ENCODE assay signal across 8 cellular contexts in genomic region chr19:47445937-47446402, GRCh38. TPM values are rescaled to one million over a fixed set of nuclear protein-coding genes. Genes with fewer than 3 reads are reported as not detected.
A peak's percentile ranks its signal among the peaks of the same experiment; 100 is the strongest.
DNase-seq lines count a peak whose midpoint lies in the region; ATAC-seq, FAIRE-seq and TF ChIP-seq lines count a peak whose summit lies in the region.

No MANE protein-coding gene starts in this region.

- H3K4me2 ChIP-seq in A549 (peak overlapping the region; percentile 91), SK-N-SH (peak overlapping the region; percentile 67)

- peak overlapping the region; percentile 31 for H3K27ac Mint-ChIP-seq in activated naive CD8-positive, alpha-beta T cell treated with anti-CD3 and anti-CD28 coated beads, Interleukin-2, amount 50 U/mL, for 24 hours
- H3K27ac Mint-ChIP-seq in stimulated activated naive CD8-positive, alpha-beta T cell treated with anti-CD3 and anti-CD28 coated beads, Interleukin-15, Interleukin-2, amounts not matched to agents 100 ng/mL and 50 ng/mL, for 24 hours = no peak overlapping the region

- 0 out of 2 replicates have a peak, but pooled peaks cover 3% of the 10 kb centered on the region for H4K20me1 ChIP-seq in SK-N-SH (ENCODE audit: insufficient read depth)

- no peak for TF ChIP-seq POLR2A in A549 (IDR thresholded peaks at IDR 0.05; ENCODE audit: low read length)

- TF ChIP-seq EP300 in A549 (IDR thresholded peaks at IDR 0.05) = no peak
- no peak for TF ChIP-seq EP300 in SK-N-SH (IDR thresholded peaks at IDR 0.05; ENCODE audit: borderline replicate concordance in 1 of 2, low read depth in 1 of 2, low read length in 1 of 2)

- H3K4me3 ChIP-seq in A549 (peak overlapping the region; percentile 27; the same call in 2 of the 3 replicates), SK-N-SH (ENCODE audit: low read depth in 2 of 2, low read length in 1 of 2) (peak overlapping the region in 1 of 2 experiments; percentile 43; a peak in 2 of 4 replicates), lower lobe of right lung (peak overlapping the region; percentile 6)

- no peaks in the 10 kb centered on the region for H3K9me2 ChIP-seq in SK-N-SH

- H3K4me1 Mint-ChIP-seq in activated naive CD8-positive, alpha-beta T cell treated with anti-CD3 and anti-CD28 coated beads, Interleukin-2, amount 50 U/mL, for 24 hours = peaks cover 43% of the 10 kb centered on the region
- peaks cover 43% of the 10 kb centered on the region for H3K4me1 Mint-ChIP-seq in stimulated activated naive CD8-positive, alpha-beta T cell treated with anti-CD3 and anti-CD28 coated beads, Interleukin-15, Interleukin-2, amounts not matched to agents 100 ng/mL and 50 ng/mL, for 24 hours (ENCODE audit: low read depth)

- peaks cover 78% of the 10 kb centered on the region for H3K27me3 Mint-ChIP-seq in activated naive CD8-positive, alpha-beta T cell treated with anti-CD3 and anti-CD28 coated beads, Interleukin-2, amount 50 U/mL, for 24 hours
- peaks cover 76% of the 10 kb centered on the region for H3K27me3 Mint-ChIP-seq in stimulated activated naive CD8-positive, alpha-beta T cell treated with anti-CD3 and anti-CD28 coated beads, Interleukin-15, Interleukin-2, amounts not matched to agents 100 ng/mL and 50 ng/mL, for 24 hours

- H3K79me2 ChIP-seq in SK-N-SH (ENCODE audit: insufficient read depth) = no peaks in the 10 kb centered on the region

- POLR2A ChIA-PET in A549 (lab: Yijun Ruan, JAX) = no interaction called here
- POLR2A ChIA-PET in HEK293T (lab: Yijun Ruan, JAX) = interaction anchor here (1.7 to 1.9 kb wide), 2 partner anchors 9 to 38 kb away, joined by 4 to 6 read pairs; partner anchors contain the start of gene KPTN
- POLR2A ChIA-PET in SK-N-SH (lab: Yijun Ruan, JAX) = interaction anchor here (0.5 to 1.5 kb wide), 3 partner anchors 9 to 312 kb away, joined by 3 to 7 read pairs (median 4); no protein-coding TSS in a partner anchor

- CTCF ChIA-PET in A549 (lab: Yijun Ruan, JAX) (interaction anchor here (1.0 to 28.3 kb wide), 7 partner anchors 10 to 260 kb away, joined by 4 to 901 read pairs (median 16); partner anchors contain the start of genes EHD2, KPTN and NAPA), HEK293T (lab: Yijun Ruan, JAX) (interaction anchor here (1.0 to 1.5 kb wide), 2 partner anchors 18 to 38 kb away, joined by 4 to 5 read pairs; partner anchors contain the start of gene KPTN), SK-N-SH (lab: Yijun Ruan, JAX) (interaction anchor here (1.0 to 8.4 kb wide), 8 partner anchors 11 to 267 kb away, joined by 4 to 80 read pairs (median 10); partner anchors contain the start of genes EHD2 and KPTN)

- H3F3A ChIP-seq in SK-N-SH (replicated peaks; ENCODE audit: insufficient read depth) = peaks cover 4% of the 10 kb centered on the region

- H3K4me1 ChIP-seq in A549 = peaks cover 26% of the 10 kb centered on the region
- H3K4me1 ChIP-seq in SK-N-SH (ENCODE audit: control insufficient read depth in 1 of 2, insufficient read depth in 2 of 2, low read depth in 1 of 2, low read length in 1 of 2) = peaks cover 0 to 9% of the 10 kb centered on the region in 2 experiments; a peak in 2 of 4 replicates
- H3K4me1 ChIP-seq in lower lobe of right lung = peaks cover 22% of the 10 kb centered on the region

- no peaks in the 10 kb centered on the region for H3K9me3 Mint-ChIP-seq in activated naive CD8-positive, alpha-beta T cell treated with anti-CD3 and anti-CD28 coated beads, Interleukin-2, amount 50 U/mL, for 24 hours
- no peaks in the 10 kb centered on the region for H3K9me3 Mint-ChIP-seq in stimulated activated naive CD8-positive, alpha-beta T cell treated with anti-CD3 and anti-CD28 coated beads, Interleukin-15, Interleukin-2, amounts not matched to agents 100 ng/mL and 50 ng/mL, for 24 hours

- WGBS in A549 (ENCODE audit: missing lambda C conversion rate) = 9% methylated on average over 21 of the region's 22 CpGs
- WGBS in SK-N-SH (ENCODE audit: low lambda C conversion rate) = 2% methylated on average over 21 of the region's 22 CpGs

- H3K9me3 ChIP-seq in A549 = no peaks in the 10 kb centered on the region
- H3K9me3 ChIP-seq in SK-N-SH = no peaks in the 10 kb centered on the region
- no peaks in the 10 kb centered on the region for H3K9me3 ChIP-seq in lower lobe of right lung

- no peak overlapping the region for H3K9ac ChIP-seq in SK-N-SH

- H3K36me3 ChIP-seq in SK-N-SH (replicated peaks in 1 of 2; ENCODE audit: control insufficient read depth in 1 of 2, insufficient read depth in 2 of 2, low read length in 1 of 2) (no peaks in the 10 kb centered on the region), lower lobe of right lung (no peaks in the 10 kb centered on the region)

- no peak for TF ChIP-seq CTCF in A549 (IDR thresholded peaks at IDR 0.05)
- no peak for TF ChIP-seq CTCF in SK-N-SH (IDR thresholded peaks at IDR 0.05)
- TF ChIP-seq CTCF in lower lobe of right lung (IDR thresholded peaks at IDR 0.05) = no peak

- H3K27me3 ChIP-seq in SK-N-SH (ENCODE audit: insufficient read depth) (no peaks in the 10 kb centered on the region; the same call in 1 of the 2 replicates), lower lobe of right lung (ENCODE audit: low read depth) (peaks cover 84% of the 10 kb centered on the region)

- H3K27ac ChIP-seq in A549 (peak overlapping the region in 1 of 2 experiments; percentile 9; a peak in 1 of 6 replicates), SK-N-SH (ENCODE audit: low read depth in 2 of 2, low read length in 1 of 2) (no peak overlapping the region; a peak in 1 of 4 replicates), lower lobe of right lung (no peak overlapping the region)

- no peaks in the 10 kb centered on the region for H3K36me3 Mint-ChIP-seq in activated naive CD8-positive, alpha-beta T cell treated with anti-CD3 and anti-CD28 coated beads, Interleukin-2, amount 50 U/mL, for 24 hours (ENCODE audit: low read depth)
- H3K36me3 Mint-ChIP-seq in stimulated activated naive CD8-positive, alpha-beta T cell treated with anti-CD3 and anti-CD28 coated beads, Interleukin-15, Interleukin-2, amounts not matched to agents 100 ng/mL and 50 ng/mL, for 24 hours (ENCODE audit: low read depth) = no peaks in the 10 kb centered on the region

- no peak for TF ChIP-seq RAD21 in A549 (conservative IDR thresholded peaks at IDR 0.05 in 1 of 2, IDR thresholded peaks at IDR 0.05 in 1 of 2)
- no peak for TF ChIP-seq RAD21 in SK-N-SH (IDR thresholded peaks at IDR 0.05; ENCODE audit: low read length)

- H3K4me3 Mint-ChIP-seq in activated naive CD8-positive, alpha-beta T cell treated with anti-CD3 and anti-CD28 coated beads, Interleukin-2, amount 50 U/mL, for 24 hours = no peak overlapping the region
- peak overlapping the region; percentile 51 for H3K4me3 Mint-ChIP-seq in stimulated activated naive CD8-positive, alpha-beta T cell treated with anti-CD3 and anti-CD28 coated beads, Interleukin-15, Interleukin-2, amounts not matched to agents 100 ng/mL and 50 ng/mL, for 24 hours

- peak in 1 of 2 experiments; percentile 59 for DNase-seq in A549 (ENCODE audit: low read depth in 1 of 2, low spot score in 1 of 2)
- peak; percentile 42 for DNase-seq in HEK293T (ENCODE audit: extremely low spot score)
- DNase-seq in SK-N-SH = peak; percentile 89
- DNase-seq in activated naive CD8-positive, alpha-beta T cell treated with anti-CD3 and anti-CD28 coated beads, Interleukin-2, amount 50 U/mL, for 24 hours = peak; percentile 39
- DNase-seq in lower lobe of right lung = peak; percentile 62
- DNase-seq in globus pallidus (ENCODE audit: low spot score) = no peak
- DNase-seq in NCI-H187 treated with DMSO at 0.1 percent for 48 hours (lab: John Stamatoyannopoulos, UW) = no peak

- H2AFZ ChIP-seq in SK-N-SH (ENCODE audit: low read depth) = peak overlapping the region; percentile 76; the same call in 1 of the 2 replicates

- ATAC-seq in A549 = peak; percentile 39 to 43
- ATAC-seq in activated naive CD8-positive, alpha-beta T cell treated with anti-CD3 and anti-CD28 coated beads, Interleukin-2, amount 50 U/mL, for 24 hours = no peak
- ATAC-seq in lower lobe of right lung = peak; percentile 50 to 69

- intact Hi-C loops in lower lobe of right lung (cut with DNase I) = loop anchor here (10.0 kb wide), 1 partner anchor 239 kb away; no protein-coding TSS in a partner anchor

- no peak for FAIRE-seq in A549 (lab: Jason Lieb, UNC)

TF ChIP-seq in A549, 52 proteins besides CTCF, POLR2A, EP300 and RAD21 (continues in another document):
- no peak for TF ChIP-seq FOXS1 (CRISPR knock-in tag; IDR thresholded peaks at IDR 0.05)
- no peak for TF ChIP-seq KDM5A (IDR thresholded peaks at IDR 0.05)

TF ChIP-seq in HEK293T, 16 proteins besides CTCF, POLR2A, EP300 and RAD21 (continues in another document):
- TF ChIP-seq CTBP1 (IDR thresholded peaks at IDR 0.05; ENCODE audit: borderline replicate concordance) = no peak

RNA-seq across cellular contexts. Expression of gene SLC8A2, which starts 25.7 kb away (rescaled TPM):
- polyA plus RNA-seq in A549 (2011; rRNA removed) (0.12 and 0.35 TPM in 2 replicates), A549 (2017; fragmentation: RNase III; extraction: RNeasy Plus Mini Kit Qiagen cat#74134 plus additional on column Dnase treatment) (0.15 to 0.30 TPM (median 0.17 TPM) in 3 replicates), SK-N-SH (2012; rRNA removed) (0.29 and 0.58 TPM in 2 replicates)
- polyA plus RNA-seq in A549 (2012; cell fraction: cytosol; rRNA removed) = 0.09 and 0.23 TPM in 2 replicates
- 0.23 and 0.70 TPM in 2 replicates for polyA plus RNA-seq in A549 (2012; cell fraction: nucleus; rRNA removed)
- polyA minus RNA-seq in A549 (2011; rRNA and poly(A)+ RNA removed) = 1.8 and 2.3 TPM in 2 replicates
- 0.26 and 0.45 TPM in 2 replicates for polyA plus RNA-seq in SK-N-SH (2012; cell fraction: cytosol; rRNA removed)
- polyA plus RNA-seq in SK-N-SH (2012; cell fraction: nucleus; rRNA removed) = 0.56 and 0.79 TPM in 2 replicates
- 0.27 TPM for total RNA-seq in lower lobe of right lung

RNA-seq across cellular contexts. Expression of gene MEIS3, which starts 26.6 kb away (rescaled TPM):
- polyA plus RNA-seq in A549 (2011; rRNA removed) (16.5 and 19.2 TPM in 2 replicates), A549 (2017; fragmentation: RNase III; extraction: RNeasy Plus Mini Kit Qiagen cat#74134 plus additional on column Dnase treatment) (21.8 to 31.4 TPM (median 27.1 TPM) in 3 replicates), SK-N-SH (2012; rRNA removed) (61.0 and 69.8 TPM in 2 replicates)
- polyA plus RNA-seq in A549 (2012; cell fraction: cytosol; rRNA removed) = 18.7 and 23.4 TPM in 2 replicates
- 44.0 and 54.8 TPM in 2 replicates for polyA plus RNA-seq in A549 (2012; cell fraction: nucleus; rRNA removed)
- polyA minus RNA-seq in A549 (2011; rRNA and poly(A)+ RNA removed) = 26.1 and 39.1 TPM in 2 replicates
- polyA plus RNA-seq in SK-N-SH (2012; cell fraction: cytosol; rRNA removed) = 34.6 and 50.3 TPM in 2 replicates
- polyA plus RNA-seq in SK-N-SH (2012; cell fraction: nucleus; rRNA removed) = 160 and 191 TPM in 2 replicates
- total RNA-seq in lower lobe of right lung = 5.3 TPM

RNA-seq across cellular contexts. Expression of gene KPTN, which starts 38.0 kb away (rescaled TPM):
- 10.6 and 12.5 TPM in 2 replicates for polyA plus RNA-seq in A549 (2011; rRNA removed)
- polyA plus RNA-seq in A549 (2012; cell fraction: cytosol; rRNA removed) = 26.3 and 28.7 TPM in 2 replicates
- polyA plus RNA-seq in A549 (2012; cell fraction: nucleus; rRNA removed) = 62.7 and 66.3 TPM in 2 replicates
- polyA plus RNA-seq in A549 (2017; fragmentation: RNase III; extraction: RNeasy Plus Mini Kit Qiagen cat#74134 plus additional on column Dnase treatment) = 20.6 to 22.1 TPM (median 20.8 TPM) in 3 replicates
- 13.7 and 15.6 TPM in 2 replicates for polyA minus RNA-seq in A549 (2011; rRNA and poly(A)+ RNA removed)
- polyA plus RNA-seq in SK-N-SH (2012; rRNA removed) = 15.8 and 17.7 TPM in 2 replicates
- polyA plus RNA-seq in SK-N-SH (2012; cell fraction: cytosol; rRNA removed) = 6.3 and 8.9 TPM in 2 replicates
- 64.6 and 79.2 TPM in 2 replicates for polyA plus RNA-seq in SK-N-SH (2012; cell fraction: nucleus; rRNA removed)
- total RNA-seq in lower lobe of right lung = 14.5 TPM

Comparison
In these comparisons a context has a peak if more than half of its experiments do, and no peak if none do; other contexts are left out.
1. DNase-seq: peak in HEK293T (single experiment), SK-N-SH (single experiment), activated naive CD8-positive, alpha-beta T cell treated with anti-CD3 and anti-CD28 coated beads, Interleukin-2, amount 50 U/mL, for 24 hours (single experiment) and lower lobe of right lung (single experiment); none in globus pallidus (single experiment) and NCI-H187 treated with DMSO at 0.1 percent for 48 hours (single experiment).
2. Of the 12 proteins assayed by ChIP-seq in both A549 and SK-N-SH: peak only in A549: none; only in SK-N-SH: RCOR1; in both: none; in neither: 11.